28 cellular contexts compared by ENCODE assay signal in the genomic region with DNA sequence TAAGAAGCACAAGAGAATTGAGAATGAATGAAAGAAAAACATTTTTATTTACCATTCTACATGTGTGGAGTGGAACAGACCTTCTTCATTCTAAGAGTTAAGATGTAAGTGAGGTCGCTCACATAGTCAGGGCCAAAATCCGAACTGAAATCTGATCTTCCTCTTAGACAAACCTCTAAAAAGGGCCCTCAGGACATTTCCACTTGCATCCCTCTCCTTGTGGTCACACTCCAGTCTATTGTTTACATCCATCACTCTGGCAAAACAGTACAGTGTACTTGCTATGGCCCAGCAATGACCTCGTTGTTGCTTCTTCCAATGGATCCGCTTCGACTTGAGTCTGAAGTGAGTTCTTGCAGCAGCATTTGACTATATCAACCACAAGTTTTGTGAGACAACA. TPM values are rescaled to one million over a fixed set of nuclear protein-coding genes. Genes with fewer than 3 reads are reported as not detected.
DNase-seq lines count a peak whose midpoint lies in the region; ATAC-seq lines count a peak whose summit lies in the region.
"Had no signal": no experiment of that assay in that cellular context is flagged by ENCODE, and none has a peak within 500 bp of the region (broad histone marks: within the 10 kb centered on the region; RNA-seq: fewer than 3 reads in every experiment).

No MANE protein-coding gene starts in this region.

- ATAC-seq in sciatic nerve (peak; percentile 48), GM19395 (IDR thresholded peaks at IDR 0.05; ENCODE audit: unreplicated experiment) (no peak), HG02759 (IDR thresholded peaks at IDR 0.05; ENCODE audit: unreplicated experiment) (no peak)
- ATAC-seq: activated naive CD4-positive, alpha-beta T cell treated with anti-CD3 and anti-CD28 coated beads, Interleukin-2, amount 50 U/mL, for 72 hours; activated T-helper 17 cell treated with anti-CD3 and anti-CD28 coated beads, Interleukin-2, amount 50 U/mL, for 72 hours; gastrocnemius medialis; K562; mucosa of descending colon; WTC11 had no signal

- intact Hi-C loops in sciatic nerve (cut with DNase I), result no loop called here

- DNase-seq in NCI-H510A treated with DMSO at 0.1 percent for 48 hours (lab: John Stamatoyannopoulos, UW) (peak; percentile 1), NCI-H510A (lab: John Stamatoyannopoulos, UW) (no peak), NCI-H226 (peak; percentile 4), fibroblast of gingiva (ENCODE audit: low read depth) (peak; percentile 41), sciatic nerve (ENCODE audit: low spot score) (no peak), kidney glomerular epithelial cell (lab: John Stamatoyannopoulos, UW) (no peak)
- DNase-seq: activated CD4-positive, alpha-beta T cell treated with anti-CD3 and anti-CD28 coated beads, Interleukin-2, amount 50 U/mL, for 48 hours; activated CD8-positive, alpha-beta memory T cell treated with anti-CD3 and anti-CD28 coated beads, Interleukin-2, amount 50 U/mL, for 4 hours; aorta; BE2C; COR-L47; DND-41; effector CD4-positive, alpha-beta T cell; gastrocnemius medialis; mucosa of descending colon; NCI-H1436 treated with DMSO at 0.1 percent for 48 hours; NCI-H2171 treated with DMSO at 0.1 percent for 48 hours; NCI-H748 treated with DMSO at 0.1 percent for 48 hours; ovary; retina; substantia nigra; upper lobe of left lung had no signal

RNA-seq across cellular contexts. Expression of a gene that starts 54.2 kb away (rescaled TPM):
- total RNA-seq in sciatic nerve, result 39.5 TPM

RNA-seq across cellular contexts. Expression of a gene that starts 54.5 kb away (rescaled TPM):
- total RNA-seq in sciatic nerve, result 6.8 TPM

Comparison
In these comparisons a context has a peak if more than half of its experiments do, and no peak if none do; other contexts are left out.
1. DNase-seq: peak in NCI-H510A treated with DMSO at 0.1 percent for 48 hours (single experiment), NCI-H226 (single experiment) and fibroblast of gingiva (single experiment); none in NCI-H510A (single experiment), sciatic nerve (single experiment) and kidney glomerular epithelial cell (single experiment).